ENCODE assay signal across 8 cellular contexts in the genomic region with DNA sequence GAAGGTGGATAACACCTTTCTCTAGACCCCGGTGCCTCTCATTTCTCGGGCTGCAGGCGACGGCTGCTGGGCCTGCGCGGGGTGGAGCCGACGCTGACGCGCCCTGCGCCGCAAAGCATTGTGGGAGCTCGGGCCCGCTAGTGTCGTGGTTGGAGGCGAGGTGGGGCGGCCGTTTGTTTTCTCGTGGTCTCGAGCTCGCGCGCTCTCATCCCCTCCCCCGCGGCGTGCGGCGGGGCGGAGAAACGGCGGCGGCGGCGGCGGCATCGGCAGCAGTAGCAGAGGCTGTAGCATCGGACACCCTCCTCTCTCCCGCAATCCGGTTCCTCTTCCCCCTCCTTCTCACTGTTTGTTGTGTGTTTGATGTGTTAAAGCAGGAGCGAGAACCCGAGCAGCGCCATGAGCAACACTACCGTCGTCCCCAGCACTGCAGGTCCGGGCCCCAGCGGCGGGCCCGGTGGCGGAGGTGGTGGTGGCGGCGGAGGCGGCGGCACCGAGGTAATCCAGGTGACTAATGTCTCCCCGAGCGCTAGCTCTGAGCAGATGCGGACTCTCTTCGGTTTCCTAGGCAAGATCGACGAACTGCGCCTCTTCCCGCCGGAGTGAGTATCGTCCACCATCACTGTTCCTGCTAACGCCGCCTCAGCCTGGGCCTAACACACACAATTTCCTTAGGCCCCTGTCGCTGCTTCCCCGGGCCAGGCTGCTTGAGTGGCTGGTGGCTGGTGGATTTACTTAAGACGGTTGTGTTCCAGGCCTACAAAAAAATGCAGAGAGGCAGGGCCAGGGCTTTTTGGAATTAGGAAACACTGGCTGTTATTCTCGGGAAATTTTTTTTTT. TPM values are rescaled to one million over a fixed set of nuclear protein-coding genes. Genes with fewer than 3 reads are reported as not detected.
DNase-seq lines count a peak whose midpoint lies in the region; ATAC-seq and TF ChIP-seq lines count a peak whose summit lies in the region.

SRSF11 (plus strand) TSS at position 140 of the 837 bp plus-strand sequence; CDS start at position 397, 257 bp downstream.

- DNase-seq in EH (ENCODE audit: low read depth) (peak; percentile 93), GM23338 (ENCODE audit: low spot score) (peak; percentile 97), LHCN-M2 (ENCODE audit: low read depth) (peak; percentile 92), RWPE1 (ENCODE audit: low spot score) (peak; percentile 86), fibroblast of peridontal ligament (ENCODE audit: extremely low read depth) (peak; percentile 92)
- DNase-seq in activated T-helper 2 cell treated with anti-CD3 and anti-CD28 coated beads, Interferon-gamma antibody, Interleukin-2, Interleukin-4, amounts not matched to agents 10 μg/mL and 5 μg/mL and 100 μg/mL, durations not matched to agents 14 hours and 24 hours and 36 hours (ENCODE audit: low spot score) = peak; percentile 95
- peak; percentile 95 for DNase-seq in natural killer cell treated with Interleukin-12 subunit alpha and Interleukin-12 subunit beta and Interleukin-15 and Interleukin-18, amount 100 ng/mL, for 72 hours (ENCODE audit: low spot score)
- DNase-seq in stimulated activated naive CD8-positive, alpha-beta T cell treated with anti-CD3 and anti-CD28 coated beads, Interleukin-15, Interleukin-2, amounts not matched to agents 100 U/mL and 50 U/mL, for 24 hours = peak; percentile 98

- POLR2A ChIA-PET in RWPE1 (lab: Yijun Ruan, JAX; ENCODE audit: low non-redundant PET) = no interaction called here

- H4K20me1 ChIP-seq in GM23338 (replicated peaks; ENCODE audit: insufficient read depth) = peaks cover 8% of the 10 kb centered on the region

- H3K4me1 Mint-ChIP-seq in GM23338 = peaks cover 28% of the 10 kb centered on the region; the same call in 2 of the 3 replicates
- H3K4me1 Mint-ChIP-seq in activated T-helper 2 cell treated with anti-CD3 and anti-CD28 coated beads, Interferon-gamma antibody, Interleukin-2, Interleukin-4, amounts not matched to agents 10 μg/mL and 5 μg/mL and 100 μg/mL, durations not matched to agents 14 hours and 24 hours and 36 hours (ENCODE audit: low read depth) = peaks cover 34% of the 10 kb centered on the region
- H3K4me1 Mint-ChIP-seq in natural killer cell treated with Interleukin-12 subunit alpha and Interleukin-12 subunit beta and Interleukin-15 and Interleukin-18, amount 100 ng/mL, for 72 hours (ENCODE audit: low read depth in 2 of 2) = peaks cover 32 to 46% of the 10 kb centered on the region in 2 donors

- H3F3A ChIP-seq in GM23338 (replicated peaks; ENCODE audit: low read depth) = peaks cover 2% of the 10 kb centered on the region; the same call in 1 of the 2 replicates

- peak within 1 kb of the TSS; percentile 90 for H3K4me2 ChIP-seq in GM23338

- no peaks in the 10 kb centered on the region for H3K9me2 ChIP-seq in GM23338 (ENCODE audit: insufficient read depth)

- TF ChIP-seq CTCF in GM23338 (conservative IDR thresholded peaks at IDR 0.05; ENCODE audit: low read depth in 2 of 2) (no peak), RWPE1 (conservative IDR thresholded peaks at IDR 0.05; ENCODE audit: low read depth) (no peak)

- peaks cover 8% of the 10 kb centered on the region; the same call in 1 of the 2 replicates for H3K4me1 ChIP-seq in GM23338 (ENCODE audit: insufficient read depth)

- H3K79me2 ChIP-seq in GM23338 (replicated peaks; ENCODE audit: insufficient read depth) = peaks cover 87% of the 10 kb centered on the region

- CTCF ChIA-PET in RWPE1 (lab: Yijun Ruan, JAX) = interaction anchor here (0.6 kb wide), 1 partner anchor 140 kb away, joined by 3 read pairs; no protein-coding TSS in a partner anchor

- intact Hi-C loops in activated T-helper 2 cell treated with anti-CD3 and anti-CD28 coated beads, Interferon-gamma antibody, Interleukin-2, Interleukin-4, amounts not matched to agents 10 μg/mL and 5 μg/mL and 100 μg/mL, durations not matched to agents 14 hours and 24 hours and 36 hours (cut with micrococcal nuclease) = loop anchor here (1.0 to 5.0 kb wide), 5 partner anchors 16 to 859 kb away; partner anchors contain the start of genes ANKRD13C, CTH and LRRC40

- peaks cover 4% of the 10 kb centered on the region for H3K27me3 Mint-ChIP-seq in GM23338 (ENCODE audit: insufficient read depth, low read depth, poor library complexity)
- no peaks in the 10 kb centered on the region for H3K27me3 Mint-ChIP-seq in activated T-helper 2 cell treated with anti-CD3 and anti-CD28 coated beads, Interferon-gamma antibody, Interleukin-2, Interleukin-4, amounts not matched to agents 10 μg/mL and 5 μg/mL and 100 μg/mL, durations not matched to agents 14 hours and 24 hours and 36 hours (ENCODE audit: low read depth)
- H3K27me3 Mint-ChIP-seq in natural killer cell treated with Interleukin-12 subunit alpha and Interleukin-12 subunit beta and Interleukin-15 and Interleukin-18, amount 100 ng/mL, for 72 hours = no peaks in the 10 kb centered on the region

- peak within 1 kb of the TSS; percentile 95 for H3K4me3 Mint-ChIP-seq in GM23338
- peak within 1 kb of the TSS; percentile 93 for H3K4me3 Mint-ChIP-seq in activated T-helper 2 cell treated with anti-CD3 and anti-CD28 coated beads, Interferon-gamma antibody, Interleukin-2, Interleukin-4, amounts not matched to agents 10 μg/mL and 5 μg/mL and 100 μg/mL, durations not matched to agents 14 hours and 24 hours and 36 hours (ENCODE audit: low read depth)
- H3K4me3 Mint-ChIP-seq in natural killer cell treated with Interleukin-12 subunit alpha and Interleukin-12 subunit beta and Interleukin-15 and Interleukin-18, amount 100 ng/mL, for 72 hours = peak within 1 kb of the TSS; percentile 88

- no peaks in the 10 kb centered on the region for H3K9me3 Mint-ChIP-seq in GM23338
- no peaks in the 10 kb centered on the region for H3K9me3 Mint-ChIP-seq in activated T-helper 2 cell treated with anti-CD3 and anti-CD28 coated beads, Interferon-gamma antibody, Interleukin-2, Interleukin-4, amounts not matched to agents 10 μg/mL and 5 μg/mL and 100 μg/mL, durations not matched to agents 14 hours and 24 hours and 36 hours
- H3K9me3 Mint-ChIP-seq in natural killer cell treated with Interleukin-12 subunit alpha and Interleukin-12 subunit beta and Interleukin-15 and Interleukin-18, amount 100 ng/mL, for 72 hours = no peaks in the 10 kb centered on the region

- ATAC-seq in GM23338 = peak; percentile 95
- peak; percentile 99 to 100 for ATAC-seq in natural killer cell treated with Interleukin-12 subunit alpha and Interleukin-12 subunit beta and Interleukin-15 and Interleukin-18, amount 100 ng/mL, for 72 hours
- peak; percentile 98 for ATAC-seq in stimulated activated naive CD8-positive, alpha-beta T cell treated with anti-CD3 and anti-CD28 coated beads, Interleukin-15, Interleukin-2, amounts not matched to agents 100 U/mL and 50 U/mL, for 24 hours

- H2AFZ ChIP-seq in GM23338 = peak within 1 kb of the TSS; percentile 21; the same call in 1 of the 2 replicates

- H3K27ac ChIP-seq in GM23338 (ENCODE audit: low read depth) = peak within 1 kb of the TSS; percentile 98
- peak within 1 kb of the TSS; percentile 99 for H3K27ac ChIP-seq in RWPE1

- H3K36me3 ChIP-seq in GM23338 (ENCODE audit: insufficient read depth) = peaks cover 6% of the 10 kb centered on the region; the same call in 1 of the 2 replicates

- H3K36me3 Mint-ChIP-seq in GM23338 (ENCODE audit: low read depth) = peaks cover 39% of the 10 kb centered on the region
- H3K36me3 Mint-ChIP-seq in activated T-helper 2 cell treated with anti-CD3 and anti-CD28 coated beads, Interferon-gamma antibody, Interleukin-2, Interleukin-4, amounts not matched to agents 10 μg/mL and 5 μg/mL and 100 μg/mL, durations not matched to agents 14 hours and 24 hours and 36 hours (ENCODE audit: low read depth) = peaks cover 44% of the 10 kb centered on the region
- peaks cover 19% of the 10 kb centered on the region for H3K36me3 Mint-ChIP-seq in natural killer cell treated with Interleukin-12 subunit alpha and Interleukin-12 subunit beta and Interleukin-15 and Interleukin-18, amount 100 ng/mL, for 72 hours

- peak within 1 kb of the TSS; percentile 98 for H3K27ac Mint-ChIP-seq in GM23338
- peak within 1 kb of the TSS; percentile 97 for H3K27ac Mint-ChIP-seq in activated T-helper 2 cell treated with anti-CD3 and anti-CD28 coated beads, Interferon-gamma antibody, Interleukin-2, Interleukin-4, amounts not matched to agents 10 μg/mL and 5 μg/mL and 100 μg/mL, durations not matched to agents 14 hours and 24 hours and 36 hours
- H3K27ac Mint-ChIP-seq in natural killer cell treated with Interleukin-12 subunit alpha and Interleukin-12 subunit beta and Interleukin-15 and Interleukin-18, amount 100 ng/mL, for 72 hours = peak within 1 kb of the TSS; percentile 90 to 97

- H3K4me3 ChIP-seq in GM23338 = peak within 1 kb of the TSS; percentile 81

- H3K27me3 ChIP-seq in GM23338 (ENCODE audit: insufficient read depth) = no peaks in the 10 kb centered on the region

TF ChIP-seq in GM23338, 12 proteins besides CTCF, POLR2A, EP300 and RAD21 (continues in another document):
- TF ChIP-seq CREB1 (CRISPR knock-in tag; IDR thresholded peaks at IDR 0.05; ENCODE audit: low read depth) = peak; percentile 82
- TF ChIP-seq STAT1 (IDR thresholded peaks at IDR 0.05; ENCODE audit: unreplicated experiment) = no peak
- TF ChIP-seq, protein P1, sequence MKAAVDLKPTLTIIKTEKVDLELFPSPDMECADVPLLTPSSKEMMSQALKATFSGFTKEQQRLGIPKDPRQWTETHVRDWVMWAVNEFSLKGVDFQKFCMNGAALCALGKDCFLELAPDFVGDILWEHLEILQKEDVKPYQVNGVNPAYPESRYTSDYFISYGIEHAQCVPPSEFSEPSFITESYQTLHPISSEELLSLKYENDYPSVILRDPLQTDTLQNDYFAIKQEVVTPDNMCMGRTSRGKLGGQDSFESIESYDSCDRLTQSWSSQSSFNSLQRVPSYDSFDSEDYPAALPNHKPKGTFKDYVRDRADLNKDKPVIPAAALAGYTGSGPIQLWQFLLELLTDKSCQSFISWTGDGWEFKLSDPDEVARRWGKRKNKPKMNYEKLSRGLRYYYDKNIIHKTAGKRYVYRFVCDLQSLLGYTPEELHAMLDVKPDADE (IDR thresholded peaks at IDR 0.05) = 0 out of 2 replicates have a peak, but pooled peaks have one; percentile 13

RNA-seq across cellular contexts. Expression of gene SRSF11, which starts in this region (rescaled TPM):
- total RNA-seq in GM23338 (2014; rRNA removed; shearing (Covaris generic)) = 170 and 182 TPM in 2 replicates
- 311 and 372 TPM in 2 replicates for polyA plus RNA-seq in GM23338 (2016; fragmentation: Nextera tagmentation; extraction: Ambion mirVana)
- total RNA-seq in LHCN-M2 (2014; rRNA removed) = 83.0 and 99.8 TPM in 2 replicates
- polyA plus RNA-seq in LHCN-M2 (2012) = 44.1 TPM
- total RNA-seq in activated T-helper 2 cell treated with anti-CD3 and anti-CD28 coated beads, Interferon-gamma antibody, Interleukin-2, Interleukin-4, amounts not matched to agents 10 μg/mL and 5 μg/mL and 100 μg/mL, durations not matched to agents 14 hours and 24 hours and 36 hours = 194 and 195 TPM in 2 replicates
- 100 to 1,000 TPM; 165 to 218 TPM for total RNA-seq in natural killer cell treated with Interleukin-12 subunit alpha and Interleukin-12 subunit beta and Interleukin-15 and Interleukin-18, amount 100 ng/mL, for 72 hours

Comparison
In these comparisons a context has a peak if more than half of its experiments do, and no peak if none do; other contexts are left out.
1. Peak in every context shown above with its lines: DNase-seq, ATAC-seq, H3K4me3 ChIP-seq and H3K27ac ChIP-seq.